ENCODE assay signal across 21 cellular contexts in genomic region chr7:155846936-155847335, GRCh38. TPM values are rescaled to one million over a fixed set of nuclear protein-coding genes. Genes with fewer than 3 reads are reported as not detected.
"Had no signal": no experiment of that assay in that cellular context is flagged by ENCODE, and none has a peak within 500 bp of the region (broad histone marks: within the 10 kb centered on the region; RNA-seq: fewer than 3 reads in every experiment).

No MANE protein-coding gene starts in this region.

- FAIRE-seq: RCC 7860 had no signal

- DNase-seq: IMR-90, Karpas-422, KG1, MG63, NCI-H1092, NCI-H1436, NCI-H187, NCI-H2029, NCI-H2081 treated with DMSO at 0.1 percent for 48 hours, NCI-H2171, NCI-H226, NCI-H446, NCI-H510A, NCI-H524 treated with DMSO at 0.1 percent for 48 hours, NCI-H69, NCI-H774, Right ventricle myocardium superior, RPMI8226, SIG-M5, SK-N-SH had no signal

- H3K4me3 ChIP-seq: MG63 had no signal

- H3K9me3 ChIP-seq: MG63, SK-N-SH had no signal

- H3K27me3 ChIP-seq: MG63 had no signal

- H3K9ac ChIP-seq: SK-N-SH had no signal

- H3K4me2 ChIP-seq: SK-N-SH had no signal

- H3K36me3 ChIP-seq: MG63 had no signal

RNA-seq across cellular contexts. Expression of gene SHH, which starts 34.7 kb away (rescaled TPM):
- total RNA-seq: Right ventricle myocardium superior had no signal
- polyA plus RNA-seq: SK-N-SH had no signal
